ENCODE assay signal across 26 cellular contexts in the genomic region with DNA sequence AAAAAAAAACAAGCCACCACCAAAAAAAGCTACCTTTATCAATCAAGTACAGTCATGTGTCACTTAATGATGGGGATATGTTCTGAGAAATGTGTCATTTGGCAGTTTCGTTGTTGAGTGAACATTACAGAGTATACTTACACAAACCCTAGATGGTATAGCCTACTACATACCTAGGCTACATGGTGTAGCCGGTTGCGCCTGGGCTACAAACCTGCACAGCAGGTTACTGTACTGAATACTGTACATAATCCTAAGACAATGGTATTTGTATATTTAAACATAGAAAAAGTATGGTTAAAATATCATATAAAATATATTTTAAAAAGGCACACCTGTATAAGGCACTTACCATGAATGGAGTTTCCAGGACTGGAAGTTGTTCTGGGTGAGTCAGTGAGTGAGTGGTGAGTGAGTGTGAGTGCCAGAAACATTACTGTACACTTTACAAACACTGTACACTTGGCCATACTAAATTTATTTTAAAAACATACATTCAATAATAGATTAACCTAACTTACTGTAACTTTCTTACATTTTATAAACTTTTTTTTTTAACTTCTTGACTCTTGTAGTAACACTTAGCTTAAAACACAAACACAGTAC. TPM values are rescaled to one million over a fixed set of nuclear protein-coding genes. Genes with fewer than 3 reads are reported as not detected.
DNase-seq lines count a peak whose midpoint lies in the region; ATAC-seq and TF ChIP-seq lines count a peak whose summit lies in the region.
"Had no signal": no experiment of that assay in that cellular context is flagged by ENCODE, and none has a peak within 500 bp of the region (broad histone marks: within the 10 kb centered on the region; RNA-seq: fewer than 3 reads in every experiment).

No MANE protein-coding gene starts in this region.

- H3K4me3 Mint-ChIP-seq in effector memory CD8-positive, alpha-beta T cell: no peak overlapping the region
- H3K4me3 Mint-ChIP-seq: activated naive CD8-positive, alpha-beta T cell treated with anti-CD3 and anti-CD28 coated beads, Interleukin-2, amount 10 ng/mL, durations not matched to agents 7 days and 5 days; activated T-helper 1 cell treated with anti-CD3 and anti-CD28 coated beads, Interleukin-12 subunit alpha, Interleukin-12 subunit beta, Interleukin-2, Interleukin-4 antibody, amounts not matched to agents 30 ng/mL and 10 ng/mL and 1 ng/mL, durations not matched to agents 14 hours and 24 hours and 36 hours; CD4-positive, CD25-positive, alpha-beta regulatory T cell; memory B cell; natural killer cell treated with Interleukin-12 subunit alpha and Interleukin-12 subunit beta and Interleukin-15 and Interleukin-18, amount 100 ng/mL, for 72 hours had no signal

- H3K9me3 Mint-ChIP-seq in effector memory CD8-positive, alpha-beta T cell: no peaks in the 10 kb centered on the region
- H3K9me3 Mint-ChIP-seq: activated naive CD8-positive, alpha-beta T cell treated with anti-CD3 and anti-CD28 coated beads, Interleukin-2, amount 10 ng/mL, durations not matched to agents 7 days and 5 days; activated T-helper 1 cell treated with anti-CD3 and anti-CD28 coated beads, Interleukin-12 subunit alpha, Interleukin-12 subunit beta, Interleukin-2, Interleukin-4 antibody, amounts not matched to agents 30 ng/mL and 10 ng/mL and 1 ng/mL, durations not matched to agents 14 hours and 24 hours and 36 hours; CD4-positive, CD25-positive, alpha-beta regulatory T cell; memory B cell; natural killer cell treated with Interleukin-12 subunit alpha and Interleukin-12 subunit beta and Interleukin-15 and Interleukin-18, amount 100 ng/mL, for 72 hours had no signal

- H3K36me3 Mint-ChIP-seq in effector memory CD8-positive, alpha-beta T cell (ENCODE audit: insufficient read depth): peaks cover 8% of the 10 kb centered on the region
- H3K36me3 Mint-ChIP-seq: natural killer cell treated with Interleukin-12 subunit alpha and Interleukin-12 subunit beta and Interleukin-15 and Interleukin-18, amount 100 ng/mL, for 72 hours had no signal

- TF ChIP-seq CTCF in astrocyte of the spinal cord (IDR thresholded peaks at IDR 0.05; ENCODE audit: low read depth, low read length) (no peak), fibroblast of the aortic adventitia (IDR thresholded peaks at IDR 0.05; ENCODE audit: insufficient read depth, low read length) (no peak)

- H3K4me3 ChIP-seq in astrocyte of the spinal cord (ENCODE audit: low read depth, low read length) (no peak overlapping the region), fibroblast of the aortic adventitia (ENCODE audit: low read depth, low read length) (no peak overlapping the region)
- H3K4me3 ChIP-seq: cardiac muscle cell, dorsolateral prefrontal cortex, hepatocyte, SJCRH30, spleen, testis had no signal

- peak; percentile 21 for DNase-seq in activated effector memory CD4-positive, alpha-beta T cell treated with anti-CD3 and anti-CD28 coated beads, Interleukin-2, amount 50 U/mL, for 16 hours
- DNase-seq in activated effector memory CD4-positive, alpha-beta T cell treated with Interleukin-2 at 50 U/mL for 16 hours: no peak
- DNase-seq in astrocyte of the spinal cord (ENCODE audit: low read depth, low spot score): peak; percentile 50
- DNase-seq in fibroblast of the aortic adventitia (ENCODE audit: low read depth): peak; percentile 41
- DNase-seq in stimulated activated CD4-positive, alpha-beta T cell treated with anti-CD3 and anti-CD28 coated beads, Interleukin-1b, Interleukin-23, amount 100 ng/mL, for 48 hours: no peak
- DNase-seq in effector memory CD8-positive, alpha-beta T cell: no peak
- DNase-seq: activated naive CD8-positive, alpha-beta T cell treated with anti-CD3 and anti-CD28 coated beads, Interleukin-2, amount 10 ng/mL, durations not matched to agents 7 days and 5 days; CD4-positive, CD25-positive, alpha-beta regulatory T cell; DMS153; dorsolateral prefrontal cortex; kidney; MV-4-11; NCI-H2029; NCI-H524; SJCRH30; spleen; T-helper 9 cell; testis had no signal

- ATAC-seq in effector memory CD8-positive, alpha-beta T cell (replicated peaks): no peak
- ATAC-seq in HG03097 (IDR thresholded peaks at IDR 0.05; ENCODE audit: low FRiP score, unreplicated experiment) (no peak), HG03175 (IDR thresholded peaks at IDR 0.05; ENCODE audit: unreplicated experiment) (no peak)
- ATAC-seq: activated CD4-positive, CD25-positive, alpha-beta regulatory T cell treated with anti-CD3 and anti-CD28 coated beads, Interleukin-2, amount 50 U/mL, for 24 hours; natural killer cell treated with Interleukin-12 subunit alpha and Interleukin-12 subunit beta and Interleukin-15 and Interleukin-18, amount 100 ng/mL, for 72 hours had no signal

- H3K4me1 Mint-ChIP-seq in effector memory CD8-positive, alpha-beta T cell (ENCODE audit: low read depth in 2 of 2): peaks cover 2 to 8% of the 10 kb centered on the region in 2 donors

- no peaks in the 10 kb centered on the region for H3K27me3 Mint-ChIP-seq in effector memory CD8-positive, alpha-beta T cell
- H3K27me3 Mint-ChIP-seq: activated naive CD8-positive, alpha-beta T cell treated with anti-CD3 and anti-CD28 coated beads, Interleukin-2, amount 10 ng/mL, durations not matched to agents 7 days and 5 days; CD4-positive, CD25-positive, alpha-beta regulatory T cell; memory B cell; natural killer cell treated with Interleukin-12 subunit alpha and Interleukin-12 subunit beta and Interleukin-15 and Interleukin-18, amount 100 ng/mL, for 72 hours had no signal

- no peak overlapping the region for H3K27ac Mint-ChIP-seq in effector memory CD8-positive, alpha-beta T cell
- H3K27ac Mint-ChIP-seq: activated naive CD8-positive, alpha-beta T cell treated with anti-CD3 and anti-CD28 coated beads, Interleukin-2, amount 10 ng/mL, durations not matched to agents 7 days and 5 days; activated T-helper 1 cell treated with anti-CD3 and anti-CD28 coated beads, Interleukin-12 subunit alpha, Interleukin-12 subunit beta, Interleukin-2, Interleukin-4 antibody, amounts not matched to agents 30 ng/mL and 10 ng/mL and 1 ng/mL, durations not matched to agents 14 hours and 24 hours and 36 hours; CD4-positive, CD25-positive, alpha-beta regulatory T cell; memory B cell; natural killer cell treated with Interleukin-12 subunit alpha and Interleukin-12 subunit beta and Interleukin-15 and Interleukin-18, amount 100 ng/mL, for 72 hours had no signal

- in situ Hi-C loops in astrocyte of the spinal cord (cut with HindIII; ENCODE audit: low sequenced_read_pairs): no loop called here

RNA-seq across cellular contexts. Expression of a gene that starts 25.9 kb away (rescaled TPM):
- total RNA-seq in fibroblast of the aortic adventitia (ENCODE audit: low replicate concordance): 3.1 and 6.3 TPM in 2 replicates

RNA-seq across cellular contexts. Expression of a gene that starts 27.7 kb away (rescaled TPM):
- 12.7 and 20.8 TPM in 2 replicates for total RNA-seq in fibroblast of the aortic adventitia (ENCODE audit: low replicate concordance)

RNA-seq across cellular contexts. Expression of a gene that starts 36.7 kb away (rescaled TPM):
- 0.49 and 0.54 TPM in 2 replicates for total RNA-seq in fibroblast of the aortic adventitia (ENCODE audit: low replicate concordance)

Comparison
In these comparisons a context has a peak if more than half of its experiments do, and no peak if none do; other contexts are left out.
1. DNase-seq: peak in activated effector memory CD4-positive, alpha-beta T cell treated with anti-CD3 and anti-CD28 coated beads, Interleukin-2, amount 50 U/mL, for 16 hours (single experiment), astrocyte of the spinal cord (single experiment) and fibroblast of the aortic adventitia (single experiment); none in activated effector memory CD4-positive, alpha-beta T cell treated with Interleukin-2 at 50 U/mL for 16 hours (single experiment), stimulated activated CD4-positive, alpha-beta T cell treated with anti-CD3 and anti-CD28 coated beads, Interleukin-1b, Interleukin-23, amount 100 ng/mL, for 48 hours (single experiment) and effector memory CD8-positive, alpha-beta T cell (0 of 3).